ENCODE assay signal across 1 cellular context in genomic region chr19:47778089-47778953, GRCh38.
TF ChIP-seq lines count a peak whose summit lies in the region.

Gene SELENOW, plus strand, starts transcription at chr19:47778703. Its CDS starts 83 bp downstream, at chr19:47778786.

TF ChIP-seq in HepG2, 621 proteins besides CTCF, POLR2A, EP300 and RAD21 (continued from another document and continues in another):
- no peak for TF ChIP-seq AKNA (CRISPR knock-in tag; IDR thresholded peaks at IDR 0.05; ENCODE audit: borderline replicate concordance)
- TF ChIP-seq DZIP1 (CRISPR knock-in tag; IDR thresholded peaks at IDR 0.05) = no peak
- no peak; the same call in 1 of the 2 replicates for TF ChIP-seq YEATS2 (CRISPR knock-in tag; IDR thresholded peaks at IDR 0.05; ENCODE audit: borderline replicate concordance)
- TF ChIP-seq SP2 (CRISPR knock-in tag; IDR thresholded peaks at IDR 0.05) = peak; percentile 33; the same call in 1 of the 2 replicates
- peak; percentile 73 for TF ChIP-seq MYC (CRISPR knock-in tag; IDR thresholded peaks at IDR 0.05; ENCODE audit: borderline replicate concordance)
- TF ChIP-seq GRHL1 (CRISPR knock-in tag; conservative IDR thresholded peaks at IDR 0.05) = no peak
- TF ChIP-seq ISX (CRISPR knock-in tag; conservative IDR thresholded peaks at IDR 0.05) = 0 out of 2 replicates have a peak, but pooled peaks have one; percentile 78
- TF ChIP-seq GLMP (CRISPR knock-in tag; IDR thresholded peaks at IDR 0.05; ENCODE audit: borderline replicate concordance) = no peak
- TF ChIP-seq MIER2 (CRISPR knock-in tag; IDR thresholded peaks at IDR 0.05) = no peak
- TF ChIP-seq ZNF557 (CRISPR knock-in tag; IDR thresholded peaks at IDR 0.05) = 0 out of 2 replicates have a peak, but pooled peaks have one; percentile 85
- peak; percentile 62; the same call in 1 of the 2 replicates for TF ChIP-seq MAZ (IDR thresholded peaks at IDR 0.05; ENCODE audit: borderline replicate concordance, low read depth, low read length)
- TF ChIP-seq MAZ (CRISPR knock-in tag; IDR thresholded peaks at IDR 0.05; ENCODE audit: low read depth) = peak; percentile 76; the same call in 1 of the 2 replicates
- TF ChIP-seq KAT8 (CRISPR knock-in tag; IDR thresholded peaks at IDR 0.05) = peak; percentile 82
- TF ChIP-seq NFATC3 (CRISPR knock-in tag; IDR thresholded peaks at IDR 0.05) = no peak
- TF ChIP-seq RERE (CRISPR knock-in tag; IDR thresholded peaks at IDR 0.05; ENCODE audit: low read depth) = no peak
- TF ChIP-seq ZNF720 (CRISPR knock-in tag; IDR thresholded peaks at IDR 0.05) = no peak
- TF ChIP-seq ZNF644 (CRISPR knock-in tag; IDR thresholded peaks at IDR 0.05; ENCODE audit: low read depth) = no peak
- TF ChIP-seq IKZF5 (CRISPR knock-in tag; IDR thresholded peaks at IDR 0.05) = peak; percentile 73; the same call in 1 of the 2 replicates
- TF ChIP-seq BRD4 (CRISPR knock-in tag; IDR thresholded peaks at IDR 0.05) = peak; percentile 56; the same call in 1 of the 2 replicates
- TF ChIP-seq ZNF740 (CRISPR knock-in tag; IDR thresholded peaks at IDR 0.05) = 0 out of 2 replicates have a peak, but pooled peaks have one; percentile 31
- peak; percentile 17; the same call in 1 of the 2 replicates for TF ChIP-seq ZNF318 (CRISPR knock-in tag; IDR thresholded peaks at IDR 0.05)
